Comparison of ENCODE assay signal across 10 cellular contexts in genomic region chr19:4197625-4198466, GRCh38.
DNase-seq lines count a peak whose midpoint lies in the region; ATAC-seq and TF ChIP-seq lines count a peak whose summit lies in the region.
"Had no signal": no experiment of that assay in that cellular context is flagged by ENCODE, and none has a peak within 500 bp of the region (broad histone marks: within the 10 kb centered on the region; RNA-seq: fewer than 3 reads in every experiment).

No MANE protein-coding gene starts in this region.

- no peaks in the 10 kb centered on the region for H3K36me3 ChIP-seq in WERI-Rb-1
- H3K36me3 ChIP-seq: gastrocnemius medialis had no signal

- peak overlapping the region; percentile 39 for H3K4me3 ChIP-seq in WERI-Rb-1 (ENCODE audit: low read depth, low read length)
- H3K4me3 ChIP-seq: gastrocnemius medialis had no signal

- TF ChIP-seq CTCF in GM10266 (IDR thresholded peaks at IDR 0.05; ENCODE audit: control insufficient read depth, insufficient read depth, low read depth, missing control alignments) (no peak), WERI-Rb-1 (IDR thresholded peaks at IDR 0.05; ENCODE audit: low read depth, low read length) (no peak)

- DNase-seq in COLO668 (lab: John Stamatoyannopoulos, UW; ENCODE audit: unreplicated experiment) (peak; percentile 66), GM10266 (ENCODE audit: extremely low spot score) (peak; percentile 62), WERI-Rb-1 (peak; percentile 31), islet precursor cell (peak; percentile 61), SIG-M5 treated with dmso at 0.1 percent for 504 hours (lab: John Stamatoyannopoulos, UW; ENCODE audit: unreplicated experiment) (no peak)
- DNase-seq: central memory CD4-positive, alpha-beta T cell; gastrocnemius medialis; GF-D8 had no signal

- H3K27me3 ChIP-seq in WERI-Rb-1 (ENCODE audit: insufficient read depth, low read depth, severe bottlenecking): peaks cover 5% of the 10 kb centered on the region

- no peaks in the 10 kb centered on the region for H3K9me3 ChIP-seq in WERI-Rb-1 (ENCODE audit: severe bottlenecking)
- H3K9me3 ChIP-seq: gastrocnemius medialis had no signal

- ATAC-seq in GM19035 (IDR thresholded peaks at IDR 0.05; ENCODE audit: unreplicated experiment): no peak
- no peak for ATAC-seq in HG03442 (IDR thresholded peaks at IDR 0.05; ENCODE audit: unreplicated experiment)
- ATAC-seq: gastrocnemius medialis had no signal

- no peak overlapping the region for H3K27ac ChIP-seq in WERI-Rb-1
- H3K27ac ChIP-seq: gastrocnemius medialis had no signal
